Comparison of ENCODE assay signal across 10 cellular contexts in the genomic region with DNA sequence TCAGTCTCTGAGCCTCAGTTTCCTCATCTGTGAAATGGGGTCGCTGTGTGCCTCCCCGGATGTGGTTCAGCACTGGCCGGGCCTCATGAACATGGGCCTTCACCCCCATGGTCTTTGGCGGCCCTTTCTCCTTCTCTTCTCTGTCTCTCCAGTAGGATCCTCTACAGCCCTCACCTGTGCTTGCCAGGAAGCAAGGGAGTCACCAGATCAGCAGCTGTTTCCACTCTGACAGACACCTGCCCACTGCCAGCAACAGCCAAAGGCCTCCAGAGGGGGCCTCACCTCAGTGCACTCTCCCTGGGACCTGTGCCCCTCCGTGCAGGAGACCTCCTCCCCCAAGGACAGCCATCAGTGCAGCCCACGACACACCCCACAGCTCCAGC.
DNase-seq lines count a peak whose midpoint lies in the region; ATAC-seq, FAIRE-seq and TF ChIP-seq lines count a peak whose summit lies in the region.
"Had no signal": no experiment of that assay in that cellular context is flagged by ENCODE, and none has a peak within 500 bp of the region (broad histone marks: within the 10 kb centered on the region; RNA-seq: fewer than 3 reads in every experiment).

No MANE protein-coding gene starts in this region.

- peak overlapping the region; percentile 85 to 91 for H3K27ac Mint-ChIP-seq in stimulated activated naive CD8-positive, alpha-beta T cell treated with anti-CD3 and anti-CD28 coated beads, Interleukin-15, amount 100 ng/mL, for 72 hours

- no peak for DNase-seq in stimulated activated naive CD8-positive, alpha-beta T cell treated with anti-CD3 and anti-CD28 coated beads, Interleukin-15, amount 100 ng/mL, for 72 hours
- DNase-seq in stimulated activated naive CD8-positive, alpha-beta T cell treated with anti-CD3 and anti-CD28 coated beads, Interleukin-15, Interleukin-2, amounts not matched to agents 100 U/mL and 50 U/mL, for 24 hours: no peak
- DNase-seq in NCI-H146 treated with DMSO at 0.1 percent for 48 hours (lab: John Stamatoyannopoulos, UW; ENCODE audit: unreplicated experiment): peak; percentile 44
- DNase-seq in ecto neural progenitor cell (ENCODE audit: low spot score): peak; percentile 47
- DNase-seq in cerebellar nuclear complex (lab: John Stamatoyannopoulos, UW): no peak
- no peak for DNase-seq in upper lobe of right lung
- no peak for DNase-seq in left ventricle myocardium superior
- DNase-seq in small intestine: no peak

- ATAC-seq in stimulated activated naive CD8-positive, alpha-beta T cell treated with anti-CD3 and anti-CD28 coated beads, Interleukin-15, amount 100 ng/mL, for 72 hours: peak; percentile 23
- ATAC-seq in stimulated activated naive CD8-positive, alpha-beta T cell treated with anti-CD3 and anti-CD28 coated beads, Interleukin-15, Interleukin-2, amounts not matched to agents 100 U/mL and 50 U/mL, for 24 hours: no peak
- ATAC-seq in upper lobe of right lung (no peak), left ventricle myocardium superior (no peak)

- no peaks in the 10 kb centered on the region for H3K36me3 ChIP-seq in upper lobe of right lung
- no peaks in the 10 kb centered on the region for H3K36me3 ChIP-seq in small intestine (ENCODE audit: control insufficient read depth in 2 of 2, insufficient read depth in 2 of 2, low read length in 2 of 2)
- H3K36me3 ChIP-seq: tibial artery had no signal

- H3K27me3 ChIP-seq in upper lobe of right lung (peaks cover 19% of the 10 kb centered on the region), small intestine (ENCODE audit: control insufficient read depth in 2 of 2, insufficient read depth in 2 of 2, low read length in 2 of 2) (peaks cover 0 to 3% of the 10 kb centered on the region in 2 donors)

- 56 to 74% (median 66%) methylated on average over 6 of the region's 6 CpGs for whole genome bisulfite sequencing in small intestine, 3 donors

- H3K27ac ChIP-seq in upper lobe of right lung (no peak overlapping the region), small intestine (ENCODE audit: low read depth in 1 of 2, low read length in 1 of 2) (peak overlapping the region in 1 of 2 donors; percentile 59)
- H3K27ac ChIP-seq: C4-2B, tibial artery had no signal

- TF ChIP-seq CTCF in upper lobe of right lung (IDR thresholded peaks at IDR 0.05): no peak

- no peak for FAIRE-seq in small intestine (lab: Jason Lieb, UNC)

- H3K4me1 Mint-ChIP-seq in stimulated activated naive CD8-positive, alpha-beta T cell treated with anti-CD3 and anti-CD28 coated beads, Interleukin-15, amount 100 ng/mL, for 72 hours: peaks cover 48% of the 10 kb centered on the region

- no peaks in the 10 kb centered on the region for H3K27me3 Mint-ChIP-seq in stimulated activated naive CD8-positive, alpha-beta T cell treated with anti-CD3 and anti-CD28 coated beads, Interleukin-15, amount 100 ng/mL, for 72 hours

- H3K9me3 ChIP-seq in upper lobe of right lung (no peaks in the 10 kb centered on the region), small intestine (ENCODE audit: control insufficient read depth, low read depth) (no peaks in the 10 kb centered on the region)
- H3K9me3 ChIP-seq: tibial artery had no signal

- no peaks in the 10 kb centered on the region for H3K9me3 Mint-ChIP-seq in stimulated activated naive CD8-positive, alpha-beta T cell treated with anti-CD3 and anti-CD28 coated beads, Interleukin-15, amount 100 ng/mL, for 72 hours

- peak overlapping the region; percentile 11 to 70 for H3K4me3 Mint-ChIP-seq in stimulated activated naive CD8-positive, alpha-beta T cell treated with anti-CD3 and anti-CD28 coated beads, Interleukin-15, amount 100 ng/mL, for 72 hours

- H3K4me1 ChIP-seq in upper lobe of right lung (no peaks in the 10 kb centered on the region), small intestine (ENCODE audit: control insufficient read depth in 2 of 2, insufficient read depth in 1 of 2, low read depth in 1 of 2, low read length in 1 of 2) (no peaks in the 10 kb centered on the region)
- H3K4me1 ChIP-seq: tibial artery had no signal

- intact Hi-C loops in upper lobe of right lung (cut with DNase I) (no loop called here), left ventricle myocardium superior (cut with micrococcal nuclease) (no loop called here)

- no peak overlapping the region for H3K4me3 ChIP-seq in upper lobe of right lung
- no peak overlapping the region for H3K4me3 ChIP-seq in small intestine (ENCODE audit: low read depth in 1 of 2, low read length in 2 of 2)
- H3K4me3 ChIP-seq: tibial artery had no signal

Comparison
In these comparisons a context has a peak if more than half of its experiments do, and no peak if none do; other contexts are left out.
1. DNase-seq: peak in NCI-H146 treated with DMSO at 0.1 percent for 48 hours (single experiment) and ecto neural progenitor cell (single experiment); none in stimulated activated naive CD8-positive, alpha-beta T cell treated with anti-CD3 and anti-CD28 coated beads, Interleukin-15, amount 100 ng/mL, for 72 hours (0 of 2), stimulated activated naive CD8-positive, alpha-beta T cell treated with anti-CD3 and anti-CD28 coated beads, Interleukin-15, Interleukin-2, amounts not matched to agents 100 U/mL and 50 U/mL, for 24 hours (single experiment), cerebellar nuclear complex (0 of 2), upper lobe of right lung (single experiment), left ventricle myocardium superior (single experiment) and small intestine (single experiment).